Comparison of ENCODE assay signal across 1 cellular context in the genomic region with DNA sequence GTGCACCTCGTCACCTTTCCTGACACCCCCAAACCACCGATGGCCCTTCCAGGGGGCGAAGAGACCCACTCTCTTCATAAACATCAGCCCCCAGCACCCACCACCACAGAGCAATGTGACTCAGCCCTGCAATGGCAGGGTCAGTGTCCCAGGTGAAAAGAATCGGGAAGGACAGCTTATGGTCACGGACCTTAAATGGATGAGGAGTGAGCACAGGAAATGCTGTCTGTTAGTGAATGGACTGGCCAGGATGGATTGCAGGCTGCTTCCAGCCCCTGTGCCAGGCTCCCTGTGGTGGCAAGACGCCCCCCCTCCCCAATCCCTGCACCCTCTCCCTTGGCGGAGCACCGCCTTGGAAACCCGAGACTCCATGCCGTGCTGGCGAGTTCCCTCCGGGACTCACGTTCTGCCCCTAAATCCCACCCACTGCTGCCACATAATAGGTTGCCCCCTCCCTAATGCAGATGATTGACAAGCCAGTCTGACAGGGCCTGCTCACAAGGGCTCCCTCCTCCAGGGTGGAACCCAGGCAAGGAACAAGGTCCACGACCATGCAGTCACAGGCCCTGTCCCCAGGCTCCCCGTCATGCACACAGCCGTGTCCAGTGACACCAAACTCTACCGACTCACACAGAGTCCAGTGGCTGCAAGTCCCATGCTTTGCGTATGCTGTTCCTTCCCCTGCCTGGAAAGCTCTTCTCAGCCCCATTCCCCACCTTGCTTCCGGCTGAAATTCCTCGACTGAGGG.
TF ChIP-seq lines count a peak whose summit lies in the region.

No MANE protein-coding gene starts in this region.

TF ChIP-seq in HepG2, 621 proteins besides CTCF, POLR2A, EP300 and RAD21 (continued from another document and continues in another):
- TF ChIP-seq ZBTB21 (CRISPR knock-in tag; IDR thresholded peaks at IDR 0.05), result peak; percentile 53; the same call in 1 of the 2 replicates
- TF ChIP-seq, protein P1, sequence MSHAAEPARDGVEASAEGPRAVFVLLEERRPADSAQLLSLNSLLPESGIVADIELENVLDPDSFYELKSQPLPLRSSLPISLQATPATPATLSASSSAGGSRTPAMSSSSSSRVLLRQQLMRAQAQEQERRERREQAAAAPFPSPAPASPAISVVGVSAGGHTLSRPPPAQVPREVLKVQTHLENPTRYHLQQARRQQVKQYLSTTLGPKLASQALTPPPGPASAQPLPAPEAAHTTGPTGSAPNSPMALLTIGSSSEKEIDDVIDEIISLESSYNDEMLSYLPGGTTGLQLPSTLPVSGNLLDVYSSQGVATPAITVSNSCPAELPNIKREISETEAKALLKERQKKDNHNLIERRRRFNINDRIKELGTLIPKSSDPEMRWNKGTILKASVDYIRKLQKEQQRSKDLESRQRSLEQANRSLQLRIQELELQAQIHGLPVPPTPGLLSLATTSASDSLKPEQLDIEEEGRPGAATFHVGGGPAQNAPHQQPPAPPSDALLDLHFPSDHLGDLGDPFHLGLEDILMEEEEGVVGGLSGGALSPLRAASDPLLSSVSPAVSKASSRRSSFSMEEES (CRISPR knock-in tag; IDR thresholded peaks at IDR 0.05), result no peak
- TF ChIP-seq U2AF1 (optimal IDR thresholded peaks at IDR 0.05; ENCODE audit: low read depth, low read length), result no peak
- peak; percentile 13; the same call in 1 of the 2 replicates for TF ChIP-seq ETV5 (CRISPR knock-in tag; IDR thresholded peaks at IDR 0.05; ENCODE audit: borderline replicate concordance)
- 0 out of 2 replicates have a peak, but pooled peaks have one; percentile 33 for TF ChIP-seq RBFOX2 (IDR thresholded peaks at IDR 0.05; ENCODE audit: low read depth, low read length)
- TF ChIP-seq ZBTB33 (CRISPR knock-in tag; IDR thresholded peaks at IDR 0.05), result no peak
- no peak for TF ChIP-seq IRF1 (CRISPR knock-in tag; IDR thresholded peaks at IDR 0.05; ENCODE audit: low read depth)
- peak; percentile 76 for TF ChIP-seq NFYB (CRISPR knock-in tag; IDR thresholded peaks at IDR 0.05)
- no peak for TF ChIP-seq MBD4 (IDR thresholded peaks at IDR 0.05; ENCODE audit: borderline replicate concordance, low read length)
- TF ChIP-seq ZNF713 (CRISPR knock-in tag; IDR thresholded peaks at IDR 0.05), result no peak
- TF ChIP-seq MED13 (CRISPR knock-in tag; IDR thresholded peaks at IDR 0.05), result no peak
- TF ChIP-seq ZFYVE20 (CRISPR knock-in tag; IDR thresholded peaks at IDR 0.05; ENCODE audit: borderline replicate concordance, low read depth), result no peak
- TF ChIP-seq HMG20B (CRISPR knock-in tag; conservative IDR thresholded peaks at IDR 0.05), result no peak
- no peak for TF ChIP-seq ZNF101 (CRISPR knock-in tag; IDR thresholded peaks at IDR 0.05; ENCODE audit: borderline replicate concordance, low read depth)
- no peak for TF ChIP-seq ZNF260 (CRISPR knock-in tag; IDR thresholded peaks at IDR 0.05; ENCODE audit: borderline replicate concordance, low read depth)
- no peak for TF ChIP-seq XBP1 (CRISPR knock-in tag; IDR thresholded peaks at IDR 0.05)
- TF ChIP-seq TSC22D2 (CRISPR knock-in tag; IDR thresholded peaks at IDR 0.05; ENCODE audit: borderline replicate concordance), result no peak
- no peak for TF ChIP-seq MZF1 (CRISPR knock-in tag; IDR thresholded peaks at IDR 0.05; ENCODE audit: borderline replicate concordance)
- no peak for TF ChIP-seq PRPF4 (IDR thresholded peaks at IDR 0.05; ENCODE audit: low read depth, low read length, poor library complexity, severe bottlenecking)
- TF ChIP-seq MIXL1 (CRISPR knock-in tag; IDR thresholded peaks at IDR 0.05), result peak; percentile 52; the same call in 1 of the 2 replicates
- TF ChIP-seq ZNF329 (CRISPR knock-in tag; IDR thresholded peaks at IDR 0.05; ENCODE audit: low read depth), result no peak
- no peak for TF ChIP-seq LBX2 (CRISPR knock-in tag; IDR thresholded peaks at IDR 0.05; ENCODE audit: borderline replicate concordance)
- no peak for TF ChIP-seq ZNF10 (CRISPR knock-in tag; IDR thresholded peaks at IDR 0.05; ENCODE audit: borderline replicate concordance, low read depth)
- no peak for TF ChIP-seq ZNF672 (CRISPR knock-in tag; IDR thresholded peaks at IDR 0.05)
- TF ChIP-seq MTA1 (CRISPR knock-in tag; IDR thresholded peaks at IDR 0.05; ENCODE audit: borderline replicate concordance), result 0 out of 2 replicates have a peak, but pooled peaks have one; percentile 61
- TF ChIP-seq ATF5 (CRISPR knock-in tag; IDR thresholded peaks at IDR 0.05; ENCODE audit: low read depth), result no peak
- 0 out of 2 replicates have a peak, but pooled peaks have one; percentile 28 for TF ChIP-seq ARHGAP35 (CRISPR knock-in tag; IDR thresholded peaks at IDR 0.05; ENCODE audit: borderline replicate concordance)
- no peak for TF ChIP-seq ZNF597 (CRISPR knock-in tag; IDR thresholded peaks at IDR 0.05)
- TF ChIP-seq ZNF563 (CRISPR knock-in tag; IDR thresholded peaks at IDR 0.05), result no peak
- no peak for TF ChIP-seq SIN3B (IDR thresholded peaks at IDR 0.05; ENCODE audit: low read length)
- TF ChIP-seq ZNF263 (CRISPR knock-in tag; IDR thresholded peaks at IDR 0.05), result peak; percentile 66
- no peak for TF ChIP-seq SSRP1 (CRISPR knock-in tag; IDR thresholded peaks at IDR 0.05)
- TF ChIP-seq GPBP1L1 (CRISPR knock-in tag; IDR thresholded peaks at IDR 0.05), result no peak
- TF ChIP-seq, protein P2, sequence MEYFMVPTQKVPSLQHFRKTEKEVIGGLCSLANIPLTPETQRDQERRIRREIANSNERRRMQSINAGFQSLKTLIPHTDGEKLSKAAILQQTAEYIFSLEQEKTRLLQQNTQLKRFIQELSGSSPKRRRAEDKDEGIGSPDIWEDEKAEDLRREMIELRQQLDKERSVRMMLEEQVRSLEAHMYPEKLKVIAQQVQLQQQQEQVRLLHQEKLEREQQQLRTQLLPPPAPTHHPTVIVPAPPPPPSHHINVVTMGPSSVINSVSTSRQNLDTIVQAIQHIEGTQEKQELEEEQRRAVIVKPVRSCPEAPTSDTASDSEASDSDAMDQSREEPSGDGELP (IDR thresholded peaks at IDR 0.05; ENCODE audit: borderline replicate concordance, low read depth), result peak; percentile 26; the same call in 1 of the 2 replicates
- peak; percentile 38; the same call in 1 of the 2 replicates for TF ChIP-seq NCOA2 (CRISPR knock-in tag; IDR thresholded peaks at IDR 0.05)
- TF ChIP-seq ZNF83 (CRISPR knock-in tag; IDR thresholded peaks at IDR 0.05; ENCODE audit: borderline replicate concordance), result no peak; the same call in 1 of the 2 replicates
- TF ChIP-seq EZH2 (conservative IDR thresholded peaks at IDR 0.05; ENCODE audit: low read depth, low read length), result no peak
- TF ChIP-seq ZNF709 (CRISPR knock-in tag; IDR thresholded peaks at IDR 0.05), result no peak
- TF ChIP-seq ZNF605 (CRISPR knock-in tag; IDR thresholded peaks at IDR 0.05), result peak; percentile 73; the same call in 1 of the 2 replicates
- peak; percentile 64 for TF ChIP-seq ZFX (CRISPR knock-in tag; IDR thresholded peaks at IDR 0.05; ENCODE audit: low read depth)
- TF ChIP-seq ZNF777 (CRISPR knock-in tag; IDR thresholded peaks at IDR 0.05), result no peak
- peak; percentile 71 for TF ChIP-seq ARID4A (CRISPR knock-in tag; IDR thresholded peaks at IDR 0.05; ENCODE audit: borderline replicate concordance)
- TF ChIP-seq MXD1 (CRISPR knock-in tag; IDR thresholded peaks at IDR 0.05), result no peak
- TF ChIP-seq HOXD1 (CRISPR knock-in tag; IDR thresholded peaks at IDR 0.05), result no peak
- no peak for TF ChIP-seq ZNF432 (CRISPR knock-in tag; IDR thresholded peaks at IDR 0.05; ENCODE audit: borderline replicate concordance)
- TF ChIP-seq DMAP1 (CRISPR knock-in tag; IDR thresholded peaks at IDR 0.05), result peak; percentile 71; the same call in 1 of the 2 replicates
- TF ChIP-seq SP1 (IDR thresholded peaks at IDR 0.05), result no peak
- 0 out of 2 replicates have a peak, but pooled peaks have one; percentile 58 for TF ChIP-seq SP1 (CRISPR knock-in tag; IDR thresholded peaks at IDR 0.05)
- peak; percentile 74; the same call in 1 of the 3 replicates for TF ChIP-seq MXI1 (IDR thresholded peaks at IDR 0.05; ENCODE audit: borderline replicate concordance, low read depth, low read length)
- no peak for TF ChIP-seq LCORL (IDR thresholded peaks at IDR 0.05)
- no peak for TF ChIP-seq LCORL (CRISPR knock-in tag; IDR thresholded peaks at IDR 0.05)
- TF ChIP-seq GABPB1 (CRISPR knock-in tag; IDR thresholded peaks at IDR 0.05), result peak; percentile 57
- no peak for TF ChIP-seq SMAD9 (CRISPR knock-in tag; IDR thresholded peaks at IDR 0.05)
- no peak for TF ChIP-seq NR2F1 (CRISPR knock-in tag; IDR thresholded peaks at IDR 0.05)
